In genomic region chr7:151736403-151736909, GRCh38 we compare ENCODE assay signal across 8 cellular contexts.
DNase-seq lines count a peak whose midpoint lies in the region; ATAC-seq, FAIRE-seq and TF ChIP-seq lines count a peak whose summit lies in the region.

No MANE protein-coding gene starts in this region.

- no peak for ATAC-seq in GM21367 (IDR thresholded peaks at IDR 0.05; ENCODE audit: unreplicated experiment)
- no peak for ATAC-seq in GM21515 (IDR thresholded peaks at IDR 0.05; ENCODE audit: unreplicated experiment)

- no peaks in the 10 kb centered on the region for H3K27me3 ChIP-seq in small intestine (ENCODE audit: control insufficient read depth in 2 of 2, insufficient read depth in 2 of 2, low read length in 2 of 2)

- no peaks in the 10 kb centered on the region for H3K36me3 ChIP-seq in small intestine (ENCODE audit: control insufficient read depth in 2 of 2, insufficient read depth in 2 of 2, low read length in 2 of 2)

- FAIRE-seq in small intestine (lab: Jason Lieb, UNC) = no peak

- 28 to 72% (median 54%) methylated on average over 10 of the region's 10 CpGs for WGBS in small intestine, 3 donors

- DNase-seq in 8988T (peak; percentile 66), HT1080 (ENCODE audit: low read depth) (peak; percentile 98), SK-N-DZ (ENCODE audit: low spot score) (peak; percentile 80), foreskin fibroblast (peak; percentile 97 to 99), pons (ENCODE audit: low spot score) (peak; percentile 24), small intestine (no peak)

- H3K4me3 ChIP-seq in foreskin fibroblast (ENCODE audit: low read depth in 1 of 2, low read length in 2 of 2) (peak overlapping the region; percentile 15 to 33), small intestine (ENCODE audit: low read depth in 1 of 2, low read length in 2 of 2) (no peak overlapping the region)

- peak overlapping the region in 1 of 2 donors; percentile 23 for H3K27ac ChIP-seq in small intestine (ENCODE audit: low read depth in 1 of 2, low read length in 1 of 2)

- H3K4me1 ChIP-seq in small intestine (ENCODE audit: control insufficient read depth in 2 of 2, insufficient read depth in 1 of 2, low read depth in 1 of 2, low read length in 1 of 2) = no peaks in the 10 kb centered on the region

- H3K9me3 ChIP-seq in small intestine (ENCODE audit: control insufficient read depth, low read depth) = no peaks in the 10 kb centered on the region

- TF ChIP-seq CTCF in foreskin fibroblast (IDR thresholded peaks at IDR 0.05; ENCODE audit: low read depth, low read length) = peak; percentile 29

Comparison
In these comparisons a context has a peak if more than half of its experiments do, and no peak if none do; other contexts are left out.
1. H3K4me3 ChIP-seq: peak in foreskin fibroblast (2 of 2); none in small intestine (0 of 2).